9 cellular contexts compared by ENCODE assay signal in genomic region chr6:28727559-28728211, GRCh38.
DNase-seq lines count a peak whose midpoint lies in the region; ATAC-seq and TF ChIP-seq lines count a peak whose summit lies in the region.
"Had no signal": no experiment of that assay in that cellular context is flagged by ENCODE, and none has a peak within 500 bp of the region (broad histone marks: within the 10 kb centered on the region; RNA-seq: fewer than 3 reads in every experiment).

No MANE protein-coding gene starts in this region.

- DNase-seq in CD4-positive, alpha-beta memory T cell: no peak
- DNase-seq in HFFc6 (no peak), SK-N-MC (ENCODE audit: low read depth, low spot score) (no peak), mesothelial cell of epicardium (ENCODE audit: low spot score in 2 of 2, unreplicated experiment in 2 of 2) (no peak), HK-2 (ENCODE audit: unreplicated experiment) (no peak), NCI-H2081 treated with DMSO at 0.1 percent for 48 hours (lab: John Stamatoyannopoulos, UW) (no peak)
- DNase-seq in activated CD4-positive, CD25-positive, alpha-beta regulatory T cell treated with anti-CD3 and anti-CD28 coated beads, Interleukin-2, amount 50 U/mL, for 72 hours: no peak
- DNase-seq: stomach had no signal

- peaks cover 9 to 22% (median 15%) of the 10 kb centered on the region in 4 donors for H3K4me1 Mint-ChIP-seq in CD4-positive, alpha-beta memory T cell
- H3K4me1 Mint-ChIP-seq in HFFc6 (ENCODE audit: low read depth) (peaks cover 32% of the 10 kb centered on the region), mesothelial cell of epicardium (peaks cover 10% of the 10 kb centered on the region)

- peaks cover 55 to 72% of the 10 kb centered on the region in 2 donors for H3K27me3 Mint-ChIP-seq in CD4-positive, alpha-beta memory T cell
- H3K27me3 Mint-ChIP-seq in HFFc6 (ENCODE audit: insufficient read depth): peaks cover 13% of the 10 kb centered on the region
- peaks cover 95% of the 10 kb centered on the region for H3K27me3 Mint-ChIP-seq in mesothelial cell of epicardium (ENCODE audit: low read depth)

- peaks cover 3 to 10% of the 10 kb centered on the region in 2 donors for H3K36me3 Mint-ChIP-seq in CD4-positive, alpha-beta memory T cell
- H3K36me3 Mint-ChIP-seq in HFFc6 (ENCODE audit: low read depth) (no peaks in the 10 kb centered on the region), mesothelial cell of epicardium (no peaks in the 10 kb centered on the region)

- H3K4me3 ChIP-seq in CD4-positive, alpha-beta memory T cell (ENCODE audit: low read length in 2 of 2): no peak overlapping the region
- peak overlapping the region; percentile 99 for H3K4me3 ChIP-seq in SK-N-MC

- peaks cover 10% of the 10 kb centered on the region for H3K4me1 ChIP-seq in CD4-positive, alpha-beta memory T cell (ENCODE audit: insufficient read depth, low read length)

- H3K36me3 ChIP-seq in CD4-positive, alpha-beta memory T cell (ENCODE audit: insufficient read depth, low read length): no peaks in the 10 kb centered on the region
- no peaks in the 10 kb centered on the region for H3K36me3 ChIP-seq in SK-N-MC (ENCODE audit: insufficient read depth, low read length)
- H3K36me3 ChIP-seq: stomach had no signal

- intact Hi-C loops in CD4-positive, alpha-beta memory T cell (cut with micrococcal nuclease): loop anchor here (10.0 kb wide), 1 partner anchor 47 kb away; no protein-coding TSS in a partner anchor

- CTCF ChIA-PET in CD4-positive, alpha-beta memory T cell (lab: Charles Lee; ENCODE audit: partially characterized antibody): interaction anchor here (1.3 kb wide), 1 partner anchor 9 kb away, joined by 3 read pairs; no protein-coding TSS in a partner anchor

- no peaks in the 10 kb centered on the region for H3K9me3 ChIP-seq in CD4-positive, alpha-beta memory T cell (ENCODE audit: control insufficient read depth in 1 of 2, low read length in 2 of 2)
- no peaks in the 10 kb centered on the region for H3K9me3 ChIP-seq in SK-N-MC (ENCODE audit: low read depth, low read length)

- H3K27me3 ChIP-seq in CD4-positive, alpha-beta memory T cell (ENCODE audit: insufficient read depth, low read length): peaks cover 13% of the 10 kb centered on the region

- no peak for TF ChIP-seq CTCF in HFFc6 (IDR thresholded peaks at IDR 0.05)
- TF ChIP-seq CTCF in mesothelial cell of epicardium (IDR thresholded peaks at IDR 0.05; ENCODE audit: unreplicated experiment): no peak

- no peak overlapping the region for H3K27ac ChIP-seq in CD4-positive, alpha-beta memory T cell (ENCODE audit: low read depth, low read length)
- H3K27ac ChIP-seq in SK-N-MC: peak overlapping the region; percentile 75

- H3K27ac Mint-ChIP-seq in CD4-positive, alpha-beta memory T cell: peak overlapping the region in 1 of 7 donors; percentile 82
- no peak overlapping the region for H3K27ac Mint-ChIP-seq in HFFc6
- H3K27ac Mint-ChIP-seq in mesothelial cell of epicardium: no peak overlapping the region

- POLR2A ChIA-PET in CD4-positive, alpha-beta memory T cell (lab: Charles Lee; ENCODE audit: partially characterized antibody): no interaction called here

- H3K4me3 Mint-ChIP-seq in CD4-positive, alpha-beta memory T cell: peak overlapping the region in 6 of 8 donors; percentile 51 to 86 (median 68)
- peak overlapping the region; percentile 97 for H3K4me3 Mint-ChIP-seq in HFFc6
- H3K4me3 Mint-ChIP-seq in mesothelial cell of epicardium: peak overlapping the region; percentile 77

- H3K9ac ChIP-seq in SK-N-MC (ENCODE audit: insufficient read length): peak overlapping the region; percentile 77

- no peak for ATAC-seq in GM19463 (IDR thresholded peaks at IDR 0.05; ENCODE audit: unreplicated experiment)

- H3K9me3 Mint-ChIP-seq in CD4-positive, alpha-beta memory T cell: peaks cover 0 to 50% (median 34%) of the 10 kb centered on the region in 8 donors
- H3K9me3 Mint-ChIP-seq in HFFc6 (peaks cover 4% of the 10 kb centered on the region; the same call in 1 of the 2 replicates), mesothelial cell of epicardium (no peaks in the 10 kb centered on the region)
